9 cellular contexts compared by ENCODE assay signal in genomic region chr10:100744136-100744979, GRCh38. TPM values are rescaled to one million over a fixed set of nuclear protein-coding genes. Genes with fewer than 3 reads are reported as not detected.
A peak's percentile ranks its signal among the peaks of the same experiment; 100 is the strongest.
DNase-seq lines count a peak whose midpoint lies in the region; TF ChIP-seq lines count a peak whose summit lies in the region.
"Had no signal": no experiment of that assay in that cellular context is flagged by ENCODE, and none has a peak within 500 bp of the region (broad histone marks: within the 10 kb centered on the region; RNA-seq: fewer than 3 reads in every experiment).

No MANE protein-coding gene starts in this region.

- peak overlapping the region in 1 of 2 donors; percentile 81 for H3K4me3 Mint-ChIP-seq in CD14-positive monocyte
- no peak overlapping the region for H3K4me3 Mint-ChIP-seq in activated T-helper 1 cell treated with anti-CD3 and anti-CD28 coated beads, Interleukin-12 subunit alpha, Interleukin-12 subunit beta, Interleukin-2, Interleukin-4 antibody, amounts not matched to agents 30 ng/mL and 10 ng/mL and 1 ng/mL, durations not matched to agents 14 hours and 24 hours and 36 hours

- peaks cover 7% of the 10 kb centered on the region for H3K4me1 Mint-ChIP-seq in CD14-positive monocyte
- H3K4me1 Mint-ChIP-seq in activated T-helper 1 cell treated with anti-CD3 and anti-CD28 coated beads, Interleukin-12 subunit alpha, Interleukin-12 subunit beta, Interleukin-2, Interleukin-4 antibody, amounts not matched to agents 30 ng/mL and 10 ng/mL and 1 ng/mL, durations not matched to agents 14 hours and 24 hours and 36 hours (ENCODE audit: low read depth): peaks cover 20% of the 10 kb centered on the region

- DNase-seq in CD14-positive monocyte (ENCODE audit: low spot score): peak; percentile 3
- peak; percentile 67 for DNase-seq in GM20000 (ENCODE audit: low spot score)
- DNase-seq in activated T-helper 1 cell treated with anti-CD3 and anti-CD28 coated beads, Interleukin-12 subunit alpha, Interleukin-12 subunit beta, Interleukin-2, Interleukin-4 antibody, amounts not matched to agents 30 ng/mL and 10 ng/mL and 1 ng/mL, durations not matched to agents 14 hours and 24 hours and 36 hours (ENCODE audit: low spot score): no peak
- no peak for DNase-seq in HuH-7.5 (ENCODE audit: low spot score)
- DNase-seq in DMS79 treated with DMSO at 0.1 percent for 48 hours (lab: John Stamatoyannopoulos, UW): no peak
- no peak for DNase-seq in T1000 (lab: John Stamatoyannopoulos, UW)
- DNase-seq in EL: no peak

- H3K27ac ChIP-seq in muscle layer of duodenum (ENCODE audit: low read length): no peak overlapping the region

- H3K9me3 ChIP-seq in muscle layer of duodenum (ENCODE audit: control insufficient read depth in 1 of 2, low read length in 2 of 2): no peaks in the 10 kb centered on the region

- no peak overlapping the region for H3K27ac Mint-ChIP-seq in CD14-positive monocyte
- H3K27ac Mint-ChIP-seq in activated T-helper 1 cell treated with anti-CD3 and anti-CD28 coated beads, Interleukin-12 subunit alpha, Interleukin-12 subunit beta, Interleukin-2, Interleukin-4 antibody, amounts not matched to agents 30 ng/mL and 10 ng/mL and 1 ng/mL, durations not matched to agents 14 hours and 24 hours and 36 hours: peak overlapping the region; percentile 55

- TF ChIP-seq CTCF in CD14-positive monocyte (IDR thresholded peaks at IDR 0.05): no peak
- no peak for TF ChIP-seq CTCF in GM20000 (IDR thresholded peaks at IDR 0.05; ENCODE audit: extremely low read depth, missing control alignments)

- peaks cover 90 to 99% (median 94%) of the 10 kb centered on the region in 3 donors for H3K27me3 Mint-ChIP-seq in CD14-positive monocyte (ENCODE audit: low read depth in 3 of 3)
- H3K27me3 Mint-ChIP-seq in activated T-helper 1 cell treated with anti-CD3 and anti-CD28 coated beads, Interleukin-12 subunit alpha, Interleukin-12 subunit beta, Interleukin-2, Interleukin-4 antibody, amounts not matched to agents 30 ng/mL and 10 ng/mL and 1 ng/mL, durations not matched to agents 14 hours and 24 hours and 36 hours (ENCODE audit: insufficient read depth): peaks cover 79% of the 10 kb centered on the region

- H3K36me3 Mint-ChIP-seq in CD14-positive monocyte: peaks cover 0 to 10% of the 10 kb centered on the region in 2 donors
- H3K36me3 Mint-ChIP-seq in activated T-helper 1 cell treated with anti-CD3 and anti-CD28 coated beads, Interleukin-12 subunit alpha, Interleukin-12 subunit beta, Interleukin-2, Interleukin-4 antibody, amounts not matched to agents 30 ng/mL and 10 ng/mL and 1 ng/mL, durations not matched to agents 14 hours and 24 hours and 36 hours (ENCODE audit: low read depth): peaks cover 2% of the 10 kb centered on the region

- peaks cover 82% of the 10 kb centered on the region for H3K27me3 ChIP-seq in muscle layer of duodenum (ENCODE audit: low read depth, low read length)

- H3K4me1 ChIP-seq in muscle layer of duodenum (ENCODE audit: control insufficient read depth in 1 of 2, insufficient read depth in 2 of 2, low read length in 2 of 2): peaks cover 5 to 75% of the 10 kb centered on the region in 2 donors

- H3K36me3 ChIP-seq in muscle layer of duodenum (ENCODE audit: control insufficient read depth in 1 of 2, insufficient read depth in 2 of 2, low read length in 2 of 2): no peaks in the 10 kb centered on the region

- peaks cover 0 to 28% (median 7%) of the 10 kb centered on the region in 7 donors for H3K9me3 Mint-ChIP-seq in CD14-positive monocyte
- no peaks in the 10 kb centered on the region for H3K9me3 Mint-ChIP-seq in activated T-helper 1 cell treated with anti-CD3 and anti-CD28 coated beads, Interleukin-12 subunit alpha, Interleukin-12 subunit beta, Interleukin-2, Interleukin-4 antibody, amounts not matched to agents 30 ng/mL and 10 ng/mL and 1 ng/mL, durations not matched to agents 14 hours and 24 hours and 36 hours

- peak overlapping the region; percentile 16 to 41 for H3K4me3 ChIP-seq in muscle layer of duodenum (ENCODE audit: low read depth in 1 of 2, low read length in 2 of 2)

- intact Hi-C loops in CD14-positive monocyte (cut with micrococcal nuclease): loop anchor here in 1 of 2 donors (10.0 kb wide), 1 partner anchor 80 kb away; no protein-coding TSS in a partner anchor
- intact Hi-C loops in activated T-helper 1 cell treated with anti-CD3 and anti-CD28 coated beads, Interleukin-12 subunit alpha, Interleukin-12 subunit beta, Interleukin-2, Interleukin-4 antibody, amounts not matched to agents 30 ng/mL and 10 ng/mL and 1 ng/mL, durations not matched to agents 14 hours and 24 hours and 36 hours (cut with micrococcal nuclease): loop anchor here (2.0 to 10.0 kb wide), 4 partner anchors 87 to 1210 kb away; partner anchors contain the start of gene NKX2-3

RNA-seq across cellular contexts. Expression of gene PAX2, which starts 1.0 kb away (rescaled TPM):
- polyA plus RNA-seq in CD14-positive monocyte: not detected
- not detected in 2 replicates for total RNA-seq in activated T-helper 1 cell treated with anti-CD3 and anti-CD28 coated beads, Interleukin-12 subunit alpha, Interleukin-12 subunit beta, Interleukin-2, Interleukin-4 antibody, amounts not matched to agents 30 ng/mL and 10 ng/mL and 1 ng/mL, durations not matched to agents 14 hours and 24 hours and 36 hours
- polyA plus RNA-seq: esophagus had no signal

Comparison
In these comparisons a context has a peak if more than half of its experiments do, and no peak if none do; other contexts are left out.
1. DNase-seq: peak in CD14-positive monocyte (single experiment) and GM20000 (single experiment); none in activated T-helper 1 cell treated with anti-CD3 and anti-CD28 coated beads, Interleukin-12 subunit alpha, Interleukin-12 subunit beta, Interleukin-2, Interleukin-4 antibody, amounts not matched to agents 30 ng/mL and 10 ng/mL and 1 ng/mL, durations not matched to agents 14 hours and 24 hours and 36 hours (single experiment), HuH-7.5 (single experiment), DMS79 treated with DMSO at 0.1 percent for 48 hours (single experiment), T1000 (single experiment) and EL (single experiment).